13 cellular contexts compared by ENCODE assay signal in the genomic region with DNA sequence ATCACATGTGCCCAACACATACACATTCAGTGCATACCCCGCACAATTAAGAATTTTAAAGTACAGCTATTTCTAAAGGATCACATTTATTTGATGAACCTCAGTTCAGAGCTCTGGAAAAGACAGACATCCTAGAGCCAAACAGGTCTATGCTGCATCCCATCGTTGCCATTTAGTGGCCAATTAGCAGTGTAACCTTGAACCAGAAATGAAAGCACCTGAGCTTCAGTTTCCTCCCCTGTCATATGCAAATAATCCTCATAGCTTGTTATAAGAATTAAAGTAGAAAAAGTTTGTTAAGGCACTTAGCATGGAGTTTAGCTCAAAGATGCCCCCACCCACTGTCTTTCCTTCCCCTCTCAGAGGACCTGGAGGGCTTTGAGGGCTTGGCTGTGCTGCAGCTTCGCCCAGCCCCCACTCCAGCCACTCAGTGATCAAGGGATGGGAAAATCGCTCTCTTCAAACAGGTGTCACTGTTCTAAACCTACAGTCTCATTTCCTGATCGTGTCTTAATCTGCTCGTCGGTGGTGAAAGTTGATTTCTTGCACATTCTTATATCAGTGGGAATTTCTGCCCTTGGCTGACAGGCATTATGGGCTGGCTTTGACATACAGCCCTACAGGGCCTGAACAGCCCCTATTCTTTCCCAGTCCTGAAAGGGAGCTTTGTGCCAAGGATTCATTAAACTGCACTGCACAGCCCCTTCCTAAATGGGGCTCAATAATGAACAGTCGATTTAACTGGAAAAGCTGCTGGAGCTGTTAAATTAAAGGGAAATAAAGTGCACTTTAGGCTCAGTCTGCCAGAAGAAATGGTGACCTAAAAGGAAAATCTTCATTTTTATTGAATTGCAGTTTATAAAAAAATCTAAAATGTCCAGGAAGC. TPM values are rescaled to one million over a fixed set of nuclear protein-coding genes. Genes with fewer than 3 reads are reported as not detected.
DNase-seq lines count a peak whose midpoint lies in the region; ATAC-seq and TF ChIP-seq lines count a peak whose summit lies in the region.
"Had no signal": no experiment of that assay in that cellular context is flagged by ENCODE, and none has a peak within 500 bp of the region (broad histone marks: within the 10 kb centered on the region; RNA-seq: fewer than 3 reads in every experiment).

No MANE protein-coding gene starts in this region.

- H2AFZ ChIP-seq in OCI-LY7 (ENCODE audit: low read length), result peak overlapping the region; percentile 17; the same call in 1 of the 2 replicates

- peaks cover 22% of the 10 kb centered on the region for H3K4me1 Mint-ChIP-seq in activated T-cell treated with anti-CD3 and anti-CD28 coated beads, Interleukin-2, amount 50 U/mL, for 4 hours (ENCODE audit: low read depth)
- H3K4me1 Mint-ChIP-seq in endodermal cell, result no peaks in the 10 kb centered on the region
- no peaks in the 10 kb centered on the region for H3K4me1 Mint-ChIP-seq in stimulated activated effector memory CD8-positive, alpha-beta T cell treated with anti-CD3 and anti-CD28 coated beads, Interleukin-12 subunit alpha, Interleukin-12 subunit beta, amount 100 ng/mL, for 72 hours

- POLR2A ChIA-PET in OCI-LY7 (lab: Charles Lee), result interaction anchor here (0.8 kb wide), 1 partner anchor 8 kb away, joined by 3 read pairs; no protein-coding TSS in a partner anchor

- CTCF ChIA-PET in OCI-LY7 (lab: Charles Lee; ENCODE audit: unreplicated experiment), result no interaction called here

- DNase-seq in activated T-cell treated with anti-CD3 and anti-CD28 coated beads, Interleukin-2, amount 50 U/mL, for 4 hours, result no peak
- DNase-seq in activated T-cell treated with anti-CD3 and anti-CD28 coated beads for 4 hours (no peak), OCI-LY7 (ENCODE audit: low spot score) (peak; percentile 3), endodermal cell (no peak), NCI-H1092 treated with DMSO at 0.1 percent for 48 hours (lab: John Stamatoyannopoulos, UW) (no peak), cardiac septum (ENCODE audit: low spot score) (no peak)
- DNase-seq in stimulated activated effector memory CD8-positive, alpha-beta T cell treated with anti-CD3 and anti-CD28 coated beads, Interleukin-12 subunit alpha, Interleukin-12 subunit beta, amount 100 ng/mL, for 72 hours (ENCODE audit: low spot score in 2 of 2), result no peak
- DNase-seq: activated CD4-positive, alpha-beta memory T cell treated with anti-CD3 and anti-CD28 coated beads for 36 hours; adrenal gland; NCI-H1048; right cardiac atrium; transverse colon had no signal

- H3K4me3 ChIP-seq in OCI-LY7 (ENCODE audit: low read depth, low read length, poor library complexity, severe bottlenecking) (no peak overlapping the region), endodermal cell (ENCODE audit: low read length) (no peak overlapping the region)
- H3K4me3 ChIP-seq: adrenal gland, transverse colon had no signal

- H3K36me3 ChIP-seq in OCI-LY7 (ENCODE audit: insufficient read depth, low read length) (no peaks in the 10 kb centered on the region), endodermal cell (ENCODE audit: control insufficient read depth, insufficient read depth, low read length) (no peaks in the 10 kb centered on the region)
- H3K36me3 ChIP-seq: adrenal gland, transverse colon had no signal

- H3K79me2 ChIP-seq in OCI-LY7 (ENCODE audit: insufficient read depth, low read depth, low read length), result no peaks in the 10 kb centered on the region

- no peak for TF ChIP-seq CTCF in OCI-LY7 (conservative IDR thresholded peaks at IDR 0.05; ENCODE audit: low read length)
- TF ChIP-seq CTCF in endodermal cell (conservative IDR thresholded peaks at IDR 0.05), result no peak

- 85 to 86% methylated on average over 7 to 8 of the region's 8 CpGs for WGBS in endodermal cell (ENCODE audit: insufficient coverage in 1 of 2, insufficient read length in 1 of 2), 2 experiments

- H3K27ac ChIP-seq in OCI-LY7 (ENCODE audit: low read depth, low read length, poor library complexity, severe bottlenecking) (no peak overlapping the region), endodermal cell (ENCODE audit: low read depth, low read length) (peak overlapping the region; percentile 18)
- H3K27ac ChIP-seq: adrenal gland, transverse colon had no signal

- H3K9ac ChIP-seq in endodermal cell (ENCODE audit: extremely low read depth, low read length, poor library complexity, severe bottlenecking), result no peak overlapping the region

- peak overlapping the region; percentile 40 for H3K4me3 Mint-ChIP-seq in activated T-cell treated with anti-CD3 and anti-CD28 coated beads, Interleukin-2, amount 50 U/mL, for 4 hours
- no peak overlapping the region for H3K4me3 Mint-ChIP-seq in endodermal cell
- H3K4me3 Mint-ChIP-seq in stimulated activated effector memory CD8-positive, alpha-beta T cell treated with anti-CD3 and anti-CD28 coated beads, Interleukin-12 subunit alpha, Interleukin-12 subunit beta, amount 100 ng/mL, for 72 hours, result no peak overlapping the region
- H3K4me3 Mint-ChIP-seq: activated CD4-positive, alpha-beta memory T cell treated with anti-CD3 and anti-CD28 coated beads for 36 hours had no signal

- H3K9me3 Mint-ChIP-seq in activated T-cell treated with anti-CD3 and anti-CD28 coated beads, Interleukin-2, amount 50 U/mL, for 4 hours, result no peaks in the 10 kb centered on the region
- H3K9me3 Mint-ChIP-seq in endodermal cell, result no peaks in the 10 kb centered on the region
- no peaks in the 10 kb centered on the region for H3K9me3 Mint-ChIP-seq in stimulated activated effector memory CD8-positive, alpha-beta T cell treated with anti-CD3 and anti-CD28 coated beads, Interleukin-12 subunit alpha, Interleukin-12 subunit beta, amount 100 ng/mL, for 72 hours
- H3K9me3 Mint-ChIP-seq: activated CD4-positive, alpha-beta memory T cell treated with anti-CD3 and anti-CD28 coated beads for 36 hours had no signal

- intact Hi-C loops in OCI-LY7 (cut with micrococcal nuclease; ENCODE audit: unreplicated experiment) (no loop called here), cardiac septum (cut with DNase I) (no loop called here)

- H3K27ac Mint-ChIP-seq in endodermal cell, result no peak overlapping the region
- H3K27ac Mint-ChIP-seq in stimulated activated effector memory CD8-positive, alpha-beta T cell treated with anti-CD3 and anti-CD28 coated beads, Interleukin-12 subunit alpha, Interleukin-12 subunit beta, amount 100 ng/mL, for 72 hours, result no peak overlapping the region
- H3K27ac Mint-ChIP-seq: activated CD4-positive, alpha-beta memory T cell treated with anti-CD3 and anti-CD28 coated beads for 36 hours had no signal

- H3K4me2 ChIP-seq in OCI-LY7 (ENCODE audit: low read length), result peak overlapping the region; percentile 47

- no peaks in the 10 kb centered on the region for H3K36me3 Mint-ChIP-seq in activated T-cell treated with anti-CD3 and anti-CD28 coated beads, Interleukin-2, amount 50 U/mL, for 4 hours (ENCODE audit: insufficient read depth)
- no peaks in the 10 kb centered on the region for H3K36me3 Mint-ChIP-seq in endodermal cell (ENCODE audit: low read depth)
- H3K36me3 Mint-ChIP-seq in stimulated activated effector memory CD8-positive, alpha-beta T cell treated with anti-CD3 and anti-CD28 coated beads, Interleukin-12 subunit alpha, Interleukin-12 subunit beta, amount 100 ng/mL, for 72 hours, result no peaks in the 10 kb centered on the region
- H3K36me3 Mint-ChIP-seq: activated CD4-positive, alpha-beta memory T cell treated with anti-CD3 and anti-CD28 coated beads for 36 hours had no signal

- no TSS peak for BruUV-seq in OCI-LY7 (replicated peaks; lab: Mats Ljungman, UMichigan)

- peak in 1 of 2 donors; percentile 46 for ATAC-seq in activated T-cell treated with anti-CD3 and anti-CD28 coated beads, Interleukin-2, amount 50 U/mL, for 4 hours
- ATAC-seq in stimulated activated effector memory CD8-positive, alpha-beta T cell treated with anti-CD3 and anti-CD28 coated beads, Interleukin-12 subunit alpha, Interleukin-12 subunit beta, amount 100 ng/mL, for 72 hours, result peak; percentile 28
- ATAC-seq in GM19397 (IDR thresholded peaks at IDR 0.05; ENCODE audit: unreplicated experiment), result no peak
- ATAC-seq: right cardiac atrium had no signal

- H3K27me3 ChIP-seq in endodermal cell (ENCODE audit: control insufficient read depth, insufficient read depth, low read length, poor library complexity, severe bottlenecking), result peaks cover 7% of the 10 kb centered on the region
- H3K27me3 ChIP-seq: adrenal gland, transverse colon had no signal

- no peaks in the 10 kb centered on the region for H3K9me2 ChIP-seq in OCI-LY7 (ENCODE audit: insufficient read depth, low read length)

- H3K4me1 ChIP-seq in OCI-LY7 (ENCODE audit: insufficient read depth, low read length, poor library complexity, severe bottlenecking), result peaks cover 8% of the 10 kb centered on the region
- H3K4me1 ChIP-seq in endodermal cell (ENCODE audit: control insufficient read depth, insufficient read depth, low read length), result peaks cover 4% of the 10 kb centered on the region
- H3K4me1 ChIP-seq: adrenal gland, transverse colon had no signal

- H3K27me3 Mint-ChIP-seq in activated T-cell treated with anti-CD3 and anti-CD28 coated beads, Interleukin-2, amount 50 U/mL, for 4 hours (ENCODE audit: low read depth), result no peaks in the 10 kb centered on the region
- H3K27me3 Mint-ChIP-seq in endodermal cell (ENCODE audit: insufficient read depth), result peaks cover 6% of the 10 kb centered on the region
- H3K27me3 Mint-ChIP-seq: activated CD4-positive, alpha-beta memory T cell treated with anti-CD3 and anti-CD28 coated beads for 36 hours had no signal

- no peaks in the 10 kb centered on the region for H4K20me1 ChIP-seq in OCI-LY7 (ENCODE audit: insufficient read depth, low read length)

- H3K9me3 ChIP-seq in OCI-LY7 (ENCODE audit: low read length) (no peaks in the 10 kb centered on the region), endodermal cell (ENCODE audit: control insufficient read depth, low read length) (no peaks in the 10 kb centered on the region)
- H3K9me3 ChIP-seq: adrenal gland, transverse colon had no signal

RNA-seq across cellular contexts. Expression of gene FAM181B, which starts 23.3 kb away (rescaled TPM):
- not detected for total RNA-seq in activated T-cell treated with anti-CD3 and anti-CD28 coated beads, Interleukin-2, amount 50 U/mL, for 4 hours
- total RNA-seq in OCI-LY7 (2014; rRNA removed; shearing (Covaris generic)), result not detected in 2 replicates
- total RNA-seq in OCI-LY7 (2022), result not detected in 2 replicates
- 1 to 10 TPM; 1.5 to 4.7 TPM for total RNA-seq in endodermal cell
- 7.8 TPM for polyA plus RNA-seq in endodermal cell (2013, experiment 1 of 2)
- polyA plus RNA-seq in endodermal cell (2013, experiment 2 of 2), result 7.0 TPM
- 0.27 TPM for total RNA-seq in cardiac septum
